24 cellular contexts compared by ENCODE assay signal in genomic region chr16:84817206-84817605, GRCh38.
"Had no signal": no experiment of that assay in that cellular context is flagged by ENCODE, and none has a peak within 500 bp of the region (broad histone marks: within the 10 kb centered on the region; RNA-seq: fewer than 3 reads in every experiment).

No MANE protein-coding gene starts in this region.

- H3K27me3 ChIP-seq: MG63 had no signal

- DNase-seq: Karpas-422, KG1, MG63, NCI-H1092, NCI-H1105 treated with DMSO at 0.1 percent for 48 hours, NCI-H1417 treated with DMSO at 0.1 percent for 48 hours, NCI-H146, NCI-H1694 treated with DMSO at 0.1 percent for 48 hours, NCI-H2029, NCI-H2081 treated with DMSO at 0.1 percent for 48 hours, NCI-H2171, NCI-H226, NCI-H446, NCI-H510A, NCI-H524 treated with DMSO at 0.1 percent for 48 hours, NCI-H69, NCI-H774, Right ventricle myocardium superior, RPMI8226, SIG-M5 had no signal

- H3K9me3 ChIP-seq: MG63, SJSA1 had no signal

- H3K4me3 ChIP-seq: MG63, SJSA1, SK-N-MC had no signal

- H3K27ac ChIP-seq: HL-60, SJSA1, SK-N-MC had no signal

- H3K36me3 ChIP-seq: MG63, SJSA1 had no signal

- FAIRE-seq: RCC 7860 had no signal
